37 cellular contexts compared by ENCODE assay signal in the genomic region with DNA sequence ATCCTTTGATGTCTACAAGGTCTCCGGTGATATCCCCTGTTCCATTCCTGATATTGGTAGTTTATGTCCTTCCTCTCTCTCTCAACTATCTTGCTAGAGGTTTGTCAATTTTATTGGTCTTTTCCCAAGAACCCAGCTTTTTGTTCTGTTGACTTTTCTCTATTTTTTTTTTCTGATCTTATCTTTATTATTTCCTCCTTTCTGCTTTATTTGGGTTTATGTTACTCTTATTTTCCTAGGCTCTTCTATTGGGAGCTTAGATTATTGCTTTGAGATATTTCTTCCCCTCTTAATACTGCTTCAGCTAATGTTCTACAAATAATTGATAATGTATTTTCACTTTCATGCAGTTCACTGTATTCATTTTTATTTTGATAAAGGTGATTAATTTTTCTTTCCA.
"Had no signal": no experiment of that assay in that cellular context is flagged by ENCODE, and none has a peak within 500 bp of the region (broad histone marks: within the 10 kb centered on the region; RNA-seq: fewer than 3 reads in every experiment).

No MANE protein-coding gene starts in this region.

- H3K27me3 Mint-ChIP-seq: activated B cell treated with CpG ODN at 0.5 μM for 24 hours; activated CD4-positive, alpha-beta memory T cell treated with anti-CD3 and anti-CD28 coated beads for 36 hours; activated naive CD4-positive, alpha-beta T cell treated with anti-CD3 and anti-CD28 coated beads, Interleukin-2, amount 50 U/mL, for 24 hours; activated naive CD8-positive, alpha-beta T cell treated with anti-CD3 and anti-CD28 coated beads, Interleukin-2, amount 10 ng/mL, durations not matched to agents 7 days and 5 days; central memory CD8-positive, alpha-beta T cell had no signal

- H3K36me3 Mint-ChIP-seq: activated CD4-positive, alpha-beta memory T cell treated with anti-CD3 and anti-CD28 coated beads for 36 hours; activated naive CD8-positive, alpha-beta T cell treated with anti-CD3 and anti-CD28 coated beads, Interleukin-2, amount 10 ng/mL, durations not matched to agents 7 days and 5 days had no signal

- H3K9me2 ChIP-seq: SK-N-SH had no signal

- H3K9me3 ChIP-seq: ascending aorta, colonic mucosa, MG63, SK-N-SH had no signal

- H3K27ac ChIP-seq: ascending aorta, cardiac muscle cell, colonic mucosa, PC-9, RWPE1 had no signal

- H3K4me3 Mint-ChIP-seq: activated B cell treated with CpG ODN at 0.5 μM for 24 hours; activated CD4-positive, alpha-beta memory T cell treated with anti-CD3 and anti-CD28 coated beads for 36 hours; activated naive CD8-positive, alpha-beta T cell treated with anti-CD3 and anti-CD28 coated beads, Interleukin-2, amount 10 ng/mL, durations not matched to agents 7 days and 5 days; central memory CD8-positive, alpha-beta T cell; T-helper 1 cell treated with Interleukin-12 subunit alpha and Interleukin-12 subunit beta and Interleukin-4 antibody, amounts not matched to agents 30 μg/mL and 1 μg/mL, for 36 hours had no signal

- H3K27me3 ChIP-seq: ascending aorta, cardiac muscle cell, colonic mucosa, MG63 had no signal

- H2AFZ ChIP-seq: PC-9 had no signal

- H3K9ac ChIP-seq: SK-N-SH had no signal

- ATAC-seq: Right ventricle myocardium inferior had no signal

- H3K4me1 Mint-ChIP-seq: activated B cell treated with CpG ODN at 0.5 μM for 24 hours had no signal

- H3K4me1 ChIP-seq: ascending aorta, colonic mucosa had no signal

- H3K4me2 ChIP-seq: PC-9, SK-N-SH had no signal

- H3K36me3 ChIP-seq: ascending aorta, cardiac muscle cell, colonic mucosa, MG63 had no signal

- H3K4me3 ChIP-seq: ascending aorta, cardiac muscle cell, colonic mucosa, MG63, PC-9 had no signal

- DNase-seq: activated B cell treated with CpG ODN at 0.5 μM for 24 hours; activated CD4-positive, alpha-beta memory T cell treated with anti-CD3 and anti-CD28 coated beads for 36 hours; activated CD4-positive, alpha-beta T cell treated with anti-CD3 and anti-CD28 coated beads for 4 hours; activated CD4-positive, alpha-beta T cell treated with anti-CD3 and anti-CD28 coated beads, Interleukin-2, amount 50 U/mL, for 1 hour; activated CD4-positive, CD25-positive, alpha-beta regulatory T cell treated with anti-CD3 and anti-CD28 coated beads, Interleukin-2, amount 50 U/mL, for 72 hours; activated CD8-positive, alpha-beta memory T cell treated with anti-CD3 and anti-CD28 coated beads, Interleukin-2, amount 50 U/mL, for 4 hours; activated gamma-delta T cell; activated naive CD4-positive, alpha-beta T cell treated with Interleukin-2 at 50 U/mL for 16 hours; activated naive CD8-positive, alpha-beta T cell treated with anti-CD3 and anti-CD28 coated beads, Interleukin-2, amount 10 ng/mL, durations not matched to agents 7 days and 5 days; activated T-cell treated with anti-CD3 and anti-CD28 coated beads for 4 hours; activated T-cell treated with anti-CD3 and anti-CD28 coated beads, Interleukin-2, amount 50 U/mL, for 48 hours; amygdala; colonic mucosa; Kasumi-1; MG63; NCI-H1048; NCI-H1105 treated with DMSO at 0.1 percent for 48 hours; NCI-H1436; NCI-H1694; NCI-H1930; NCI-H2081 treated with DMSO at 0.1 percent for 48 hours; NCI-H226; NCI-H446 treated with DMSO at 0.1 percent for 48 hours; NCI-H524; NCI-H69; NCI-H82; PC-9; SK-N-SH had no signal

- H3K27ac Mint-ChIP-seq: activated B cell treated with CpG ODN at 0.5 μM for 24 hours; activated CD4-positive, alpha-beta memory T cell treated with anti-CD3 and anti-CD28 coated beads for 36 hours; activated naive CD4-positive, alpha-beta T cell treated with anti-CD3 and anti-CD28 coated beads, Interleukin-2, amount 50 U/mL, for 24 hours; activated naive CD8-positive, alpha-beta T cell treated with anti-CD3 and anti-CD28 coated beads, Interleukin-2, amount 10 ng/mL, durations not matched to agents 7 days and 5 days; T-helper 1 cell treated with Interleukin-12 subunit alpha and Interleukin-12 subunit beta and Interleukin-4 antibody, amounts not matched to agents 30 μg/mL and 1 μg/mL, for 36 hours; T-helper 2 cell treated with Interferon-gamma antibody and Interleukin-4, amounts not matched to agents 5 μg/mL and 100 μg/mL, for 36 hours had no signal

- H3K9me3 Mint-ChIP-seq: activated B cell treated with CpG ODN at 0.5 μM for 24 hours; activated CD4-positive, alpha-beta memory T cell treated with anti-CD3 and anti-CD28 coated beads for 36 hours; activated naive CD4-positive, alpha-beta T cell treated with anti-CD3 and anti-CD28 coated beads, Interleukin-2, amount 50 U/mL, for 24 hours; activated naive CD8-positive, alpha-beta T cell treated with anti-CD3 and anti-CD28 coated beads, Interleukin-2, amount 10 ng/mL, durations not matched to agents 7 days and 5 days; activated T-helper 2 cell treated with anti-CD3 and anti-CD28 coated beads, Interferon-gamma antibody, Interleukin-2, Interleukin-4, amounts not matched to agents 10 μg/mL and 5 μg/mL and 100 μg/mL, durations not matched to agents 14 hours and 24 hours and 36 hours; central memory CD8-positive, alpha-beta T cell; T-helper 1 cell treated with Interleukin-12 subunit alpha and Interleukin-12 subunit beta and Interleukin-4 antibody, amounts not matched to agents 30 μg/mL and 1 μg/mL, for 36 hours; T-helper 2 cell treated with Interferon-gamma antibody and Interleukin-4, amounts not matched to agents 5 μg/mL and 100 μg/mL, for 36 hours had no signal
